ENCODE assay signal across 7 cellular contexts in the genomic region with DNA sequence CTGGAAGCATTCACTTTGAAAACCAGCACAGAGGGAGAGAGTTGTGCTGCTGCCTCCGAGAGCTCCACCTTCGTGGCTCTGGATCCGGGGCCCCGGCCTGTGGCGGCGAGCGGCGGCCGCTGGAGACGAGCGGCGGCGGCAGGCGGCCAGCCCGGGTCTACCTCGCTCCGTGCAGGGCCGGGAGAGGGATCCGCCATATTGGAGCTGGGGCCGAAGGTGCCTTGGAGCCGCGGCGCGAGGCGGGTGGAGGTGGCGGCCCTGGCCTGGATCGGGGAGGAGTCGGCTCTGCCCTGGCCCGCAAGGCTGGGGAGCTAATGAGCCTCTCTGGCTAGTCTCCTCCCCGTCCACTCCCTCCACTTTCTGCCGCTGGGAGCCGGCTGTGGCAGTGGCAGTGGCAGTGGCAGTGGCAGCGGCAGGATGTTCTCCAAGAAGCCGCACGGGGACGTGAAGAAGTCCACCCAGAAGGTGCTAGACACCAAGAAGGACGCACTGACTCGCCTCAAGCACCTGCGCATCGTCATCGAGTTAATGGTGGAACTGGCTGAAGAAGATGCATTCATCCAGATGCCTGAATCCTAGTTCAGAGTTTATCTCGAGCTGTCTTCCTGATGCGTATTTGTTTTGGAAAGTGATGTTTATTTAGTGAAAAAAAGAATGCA. TPM values are rescaled to one million over a fixed set of nuclear protein-coding genes. Genes with fewer than 3 reads are reported as not detected.
A peak's percentile ranks its signal among the peaks of the same experiment; 100 is the strongest.
DNase-seq lines count a peak whose midpoint lies in the region; ATAC-seq and TF ChIP-seq lines count a peak whose summit lies in the region.
"Not testable (repeated sequence)": the region's sequence is repeated elsewhere in the genome, so short reads cannot be mapped to it uniquely, and the experiment has no call there.

No MANE protein-coding gene starts in this region.

- not testable (repeated sequence) for H3K27ac Mint-ChIP-seq in activated CD4-positive, alpha-beta memory T cell treated with anti-CD3 and anti-CD28 coated beads, Interleukin-2, amount 10 ng/mL, durations not matched to agents 7 days and 5 days

- not testable (repeated sequence) for H3K4me3 Mint-ChIP-seq in activated CD4-positive, alpha-beta memory T cell treated with anti-CD3 and anti-CD28 coated beads, Interleukin-2, amount 10 ng/mL, durations not matched to agents 7 days and 5 days

- intact Hi-C loops in sigmoid colon (cut with DNase I): not testable (repeated sequence)

- ATAC-seq in GM18868 (IDR thresholded peaks at IDR 0.05; ENCODE audit: unreplicated experiment): peak; percentile 70
- ATAC-seq in HG02938 (IDR thresholded peaks at IDR 0.05; ENCODE audit: unreplicated experiment): peak; percentile 51

- H3K9me3 Mint-ChIP-seq in activated CD4-positive, alpha-beta memory T cell treated with anti-CD3 and anti-CD28 coated beads, Interleukin-2, amount 10 ng/mL, durations not matched to agents 7 days and 5 days: not testable (repeated sequence)

- 80 to 85% methylated on average over 43 of the region's 43 CpGs for WGBS in sigmoid colon, 2 donors

- POLR2A ChIA-PET in activated CD4-positive, alpha-beta memory T cell treated with anti-CD3 and anti-CD28 coated beads, Interleukin-2, amount 10 ng/mL, durations not matched to agents 7 days and 5 days (lab: Charles Lee): not testable (repeated sequence)

- H3K36me3 ChIP-seq in sigmoid colon: not testable (repeated sequence)

- not testable (repeated sequence) for H3K27me3 Mint-ChIP-seq in activated CD4-positive, alpha-beta memory T cell treated with anti-CD3 and anti-CD28 coated beads, Interleukin-2, amount 10 ng/mL, durations not matched to agents 7 days and 5 days

- H3K27me3 ChIP-seq in sigmoid colon: not testable (repeated sequence)

- DNase-seq in NCI-H69 (lab: John Stamatoyannopoulos, UW) (peak; percentile 17), kidney tubule cell (ENCODE audit: low spot score) (peak; percentile 19)
- peak; percentile 25 for DNase-seq in activated CD4-positive, alpha-beta memory T cell treated with anti-CD3 and anti-CD28 coated beads, Interleukin-2, amount 10 ng/mL, durations not matched to agents 7 days and 5 days
- peak; percentile 19 for DNase-seq in central memory CD4-positive, alpha-beta T cell
- not testable (repeated sequence) for DNase-seq in sigmoid colon

- not testable (repeated sequence) for H3K36me3 Mint-ChIP-seq in activated CD4-positive, alpha-beta memory T cell treated with anti-CD3 and anti-CD28 coated beads, Interleukin-2, amount 10 ng/mL, durations not matched to agents 7 days and 5 days (ENCODE audit: low read depth)

- CTCF ChIA-PET in activated CD4-positive, alpha-beta memory T cell treated with anti-CD3 and anti-CD28 coated beads, Interleukin-2, amount 10 ng/mL, durations not matched to agents 7 days and 5 days (lab: Charles Lee): not testable (repeated sequence)

- not testable (repeated sequence) for TF ChIP-seq POLR2A in sigmoid colon (IDR thresholded peaks at IDR 0.05)

- not testable (repeated sequence) for H3K4me1 Mint-ChIP-seq in activated CD4-positive, alpha-beta memory T cell treated with anti-CD3 and anti-CD28 coated beads, Interleukin-2, amount 10 ng/mL, durations not matched to agents 7 days and 5 days

- not testable (repeated sequence) for H3K4me1 ChIP-seq in sigmoid colon

- peak overlapping the region; percentile 31 to 77 (median 75) for H3K27ac ChIP-seq in sigmoid colon

- not testable (repeated sequence) for TF ChIP-seq CTCF in sigmoid colon (IDR thresholded peaks at IDR 0.05)

- H3K4me3 ChIP-seq in sigmoid colon: peak overlapping the region; percentile 43 to 47 (median 44)

- not testable (repeated sequence) for H3K9me3 ChIP-seq in sigmoid colon

- not testable (repeated sequence) for TF ChIP-seq EP300 in sigmoid colon (IDR thresholded peaks at IDR 0.05)

RNA-seq across cellular contexts. Expression of gene FKTN, which starts 38.1 kb away (rescaled TPM):
- 10 to 100 TPM; 11.0 to 11.1 TPM for total RNA-seq in activated CD4-positive, alpha-beta memory T cell treated with anti-CD3 and anti-CD28 coated beads, Interleukin-2, amount 10 ng/mL, durations not matched to agents 7 days and 5 days
- total RNA-seq in sigmoid colon: 10 to 100 TPM in 2 of 4 donors, 1 to 10 TPM in 2; 8.0 to 13.9 (median 10.6) TPM
- polyA plus RNA-seq in sigmoid colon: 1 to 10 TPM in 2 of 3 donors, under 1 TPM in 1; 0.60 to 4.0 (median 1.4) TPM
